8 cellular contexts compared by ENCODE assay signal in the genomic region with DNA sequence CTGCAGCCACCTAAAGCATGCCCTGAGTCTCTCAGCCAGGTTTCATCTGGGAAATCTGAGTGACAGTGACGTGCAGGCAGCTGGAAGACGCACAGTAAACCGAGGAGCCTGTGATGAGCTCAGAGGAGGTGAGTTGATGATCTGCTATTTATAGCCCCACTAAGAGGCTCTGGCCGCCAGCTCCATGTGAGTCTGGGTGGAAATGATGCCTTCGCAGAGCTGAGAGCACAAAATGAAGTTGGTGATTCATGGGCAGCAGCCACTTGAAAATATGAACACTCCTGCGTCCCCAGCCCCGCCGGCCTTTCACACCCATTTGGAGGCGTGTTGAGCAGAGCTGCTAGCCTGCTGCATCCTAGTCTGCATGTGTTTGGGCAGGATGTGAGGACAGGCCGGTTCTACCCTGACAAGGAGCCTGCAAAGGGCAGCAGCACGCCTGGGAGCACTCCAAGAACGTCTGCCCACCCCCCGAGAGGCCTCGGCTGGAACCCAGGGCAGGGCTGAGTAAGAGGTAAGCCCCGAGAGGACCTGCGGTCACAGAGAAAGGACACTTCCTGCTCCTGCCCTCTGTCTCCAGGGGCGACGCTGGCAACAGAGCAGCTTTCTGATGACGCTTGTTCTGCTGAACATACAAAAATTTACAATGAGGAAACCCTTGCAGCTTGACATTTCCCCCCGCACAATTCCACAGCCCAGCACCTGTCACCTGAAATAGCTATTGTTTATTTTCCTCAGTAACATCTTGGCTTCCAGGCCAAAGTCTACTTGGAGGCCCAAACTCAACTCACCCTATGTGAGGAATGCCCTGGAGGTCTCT. TPM values are rescaled to one million over a fixed set of nuclear protein-coding genes. Genes with fewer than 3 reads are reported as not detected.
A peak's percentile ranks its signal among the peaks of the same experiment; 100 is the strongest.
DNase-seq lines count a peak whose midpoint lies in the region; ATAC-seq and TF ChIP-seq lines count a peak whose summit lies in the region.

No MANE protein-coding gene starts in this region.

- H3K36me3 ChIP-seq in mucosa of stomach (ENCODE audit: control insufficient read depth, insufficient read depth, low read length) (no peaks in the 10 kb centered on the region), A673 (ENCODE audit: insufficient read depth, low read length, poor library complexity, severe bottlenecking) (no peaks in the 10 kb centered on the region)

- no peaks in the 10 kb centered on the region for H3K9me3 Mint-ChIP-seq in activated CD4-positive, alpha-beta T cell treated with anti-CD3 and anti-CD28 coated beads, Interleukin-2, amount 10 ng/mL, durations not matched to agents 24 days and 14 days

- peaks cover 23% of the 10 kb centered on the region for H3K4me1 Mint-ChIP-seq in activated CD4-positive, alpha-beta T cell treated with anti-CD3 and anti-CD28 coated beads, Interleukin-2, amount 10 ng/mL, durations not matched to agents 24 days and 14 days

- peak; percentile 70 for ATAC-seq in GM18505 (IDR thresholded peaks at IDR 0.05; ENCODE audit: unreplicated experiment)
- ATAC-seq in HG02798 (IDR thresholded peaks at IDR 0.05; ENCODE audit: poor library complexity, unreplicated experiment) = peak; percentile 86

- H3K9me3 ChIP-seq in mucosa of stomach (ENCODE audit: control insufficient read depth, low read length) (no peaks in the 10 kb centered on the region), A673 (ENCODE audit: low read depth, low read length, poor library complexity, severe bottlenecking) (no peaks in the 10 kb centered on the region)

- peak overlapping the region; percentile 42 for H3K9ac ChIP-seq in mucosa of stomach (ENCODE audit: low read length)

- TF ChIP-seq POLR2A in GM18505 (IDR thresholded peaks at IDR 0.05; ENCODE audit: borderline replicate concordance, extremely low read depth, insufficient read depth, insufficient read length) = no peak

- no peaks in the 10 kb centered on the region for H3K27me3 Mint-ChIP-seq in activated CD4-positive, alpha-beta T cell treated with anti-CD3 and anti-CD28 coated beads, Interleukin-2, amount 10 ng/mL, durations not matched to agents 24 days and 14 days

- POLR2A ChIA-PET in A673 (lab: Charles Lee; ENCODE audit: low non-redundant PET) = no interaction called here

- H3K4me3 Mint-ChIP-seq in activated CD4-positive, alpha-beta T cell treated with anti-CD3 and anti-CD28 coated beads, Interleukin-2, amount 10 ng/mL, durations not matched to agents 24 days and 14 days = peak overlapping the region; percentile 39

- H3K36me3 Mint-ChIP-seq in activated CD4-positive, alpha-beta T cell treated with anti-CD3 and anti-CD28 coated beads, Interleukin-2, amount 10 ng/mL, durations not matched to agents 24 days and 14 days (ENCODE audit: low read depth) = no peaks in the 10 kb centered on the region

- H3K4me1 ChIP-seq in mucosa of stomach (ENCODE audit: control insufficient read depth, insufficient read depth, low read length) (peaks cover 34% of the 10 kb centered on the region), A673 (ENCODE audit: insufficient read depth, low read length, poor library complexity, severe bottlenecking) (no peaks in the 10 kb centered on the region)

- TF ChIP-seq CTCF in A673 (conservative IDR thresholded peaks at IDR 0.05; ENCODE audit: low read depth, low read length) = no peak

- CTCF ChIA-PET in A673 (lab: Charles Lee) = no interaction called here

- H3K27me3 ChIP-seq in mucosa of stomach (ENCODE audit: control insufficient read depth, insufficient read depth, low read length) (no peaks in the 10 kb centered on the region), A673 (replicated peaks; ENCODE audit: insufficient read depth, low read depth, low read length, poor library complexity) (no peaks in the 10 kb centered on the region)

- H3K4me3 ChIP-seq in mucosa of stomach (ENCODE audit: low read length) = no peak overlapping the region
- H3K4me3 ChIP-seq in A673 (ENCODE audit: low read depth, low read length, poor library complexity, severe bottlenecking) = no peak overlapping the region

- BruUV-seq in A673 (replicated peaks; lab: Mats Ljungman, UMichigan) = no TSS peak

- no peak overlapping the region for H3K27ac ChIP-seq in A673 (ENCODE audit: low read depth, low read length, poor library complexity, severe bottlenecking)

- peak overlapping the region; percentile 85 for H3K27ac Mint-ChIP-seq in activated CD4-positive, alpha-beta T cell treated with anti-CD3 and anti-CD28 coated beads, Interleukin-2, amount 10 ng/mL, durations not matched to agents 24 days and 14 days

- intact Hi-C loops in activated CD4-positive, alpha-beta T cell treated with anti-CD3 and anti-CD28 coated beads, Interleukin-2, amount 10 ng/mL, durations not matched to agents 24 days and 14 days (cut with micrococcal nuclease) = loop anchor here (2.0 kb wide), 1 partner anchor 24 kb away; no protein-coding TSS in a partner anchor
- intact Hi-C loops in A673 (cut with micrococcal nuclease; ENCODE audit: unreplicated experiment) = no loop called here

- DNase-seq in NCI-H2029 treated with DMSO at 0.1 percent for 48 hours (lab: John Stamatoyannopoulos, UW) (peak; percentile 94), A673 (ENCODE audit: low spot score) (no peak)
- DNase-seq in activated CD4-positive, alpha-beta T cell treated with anti-CD3 and anti-CD28 coated beads, Interleukin-2, amount 10 ng/mL, durations not matched to agents 24 days and 14 days = peak; percentile 88
- DNase-seq in effector CD4-positive, alpha-beta T cell = peak; percentile 23
- DNase-seq in stimulated activated naive CD4-positive, alpha-beta T cell treated with Interleukin-2 at 50 U/mL for 16 hours (lab: John Stamatoyannopoulos, UW) = peak; percentile 44

RNA-seq across cellular contexts. Expression of a gene that starts 25.1 kb away (rescaled TPM):
- total RNA-seq in activated CD4-positive, alpha-beta T cell treated with anti-CD3 and anti-CD28 coated beads, Interleukin-2, amount 10 ng/mL, durations not matched to agents 24 days and 14 days = 32.0 and 34.3 TPM in 2 replicates
- total RNA-seq in A673 (2021) = 59.2 and 60.5 TPM in 2 replicates
